In genomic region chr18:51908598-51908944, GRCh38 we compare ENCODE assay signal across 2 cellular contexts.
TF ChIP-seq lines count a peak whose summit lies in the region.

No MANE protein-coding gene starts in this region.

TF ChIP-seq in GM23338, 12 proteins besides CTCF, POLR2A, EP300 and RAD21 (continued from another document):
- TF ChIP-seq, protein P1, sequence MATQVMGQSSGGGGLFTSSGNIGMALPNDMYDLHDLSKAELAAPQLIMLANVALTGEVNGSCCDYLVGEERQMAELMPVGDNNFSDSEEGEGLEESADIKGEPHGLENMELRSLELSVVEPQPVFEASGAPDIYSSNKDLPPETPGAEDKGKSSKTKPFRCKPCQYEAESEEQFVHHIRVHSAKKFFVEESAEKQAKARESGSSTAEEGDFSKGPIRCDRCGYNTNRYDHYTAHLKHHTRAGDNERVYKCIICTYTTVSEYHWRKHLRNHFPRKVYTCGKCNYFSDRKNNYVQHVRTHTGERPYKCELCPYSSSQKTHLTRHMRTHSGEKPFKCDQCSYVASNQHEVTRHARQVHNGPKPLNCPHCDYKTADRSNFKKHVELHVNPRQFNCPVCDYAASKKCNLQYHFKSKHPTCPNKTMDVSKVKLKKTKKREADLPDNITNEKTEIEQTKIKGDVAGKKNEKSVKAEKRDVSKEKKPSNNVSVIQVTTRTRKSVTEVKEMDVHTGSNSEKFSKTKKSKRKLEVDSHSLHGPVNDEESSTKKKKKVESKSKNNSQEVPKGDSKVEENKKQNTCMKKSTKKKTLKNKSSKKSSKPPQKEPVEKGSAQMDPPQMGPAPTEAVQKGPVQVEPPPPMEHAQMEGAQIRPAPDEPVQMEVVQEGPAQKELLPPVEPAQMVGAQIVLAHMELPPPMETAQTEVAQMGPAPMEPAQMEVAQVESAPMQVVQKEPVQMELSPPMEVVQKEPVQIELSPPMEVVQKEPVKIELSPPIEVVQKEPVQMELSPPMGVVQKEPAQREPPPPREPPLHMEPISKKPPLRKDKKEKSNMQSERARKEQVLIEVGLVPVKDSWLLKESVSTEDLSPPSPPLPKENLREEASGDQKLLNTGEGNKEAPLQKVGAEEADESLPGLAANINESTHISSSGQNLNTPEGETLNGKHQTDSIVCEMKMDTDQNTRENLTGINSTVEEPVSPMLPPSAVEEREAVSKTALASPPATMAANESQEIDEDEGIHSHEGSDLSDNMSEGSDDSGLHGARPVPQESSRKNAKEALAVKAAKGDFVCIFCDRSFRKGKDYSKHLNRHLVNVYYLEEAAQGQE (IDR thresholded peaks at IDR 0.05; ENCODE audit: unreplicated experiment), result no peak
- TF ChIP-seq, protein P2, sequence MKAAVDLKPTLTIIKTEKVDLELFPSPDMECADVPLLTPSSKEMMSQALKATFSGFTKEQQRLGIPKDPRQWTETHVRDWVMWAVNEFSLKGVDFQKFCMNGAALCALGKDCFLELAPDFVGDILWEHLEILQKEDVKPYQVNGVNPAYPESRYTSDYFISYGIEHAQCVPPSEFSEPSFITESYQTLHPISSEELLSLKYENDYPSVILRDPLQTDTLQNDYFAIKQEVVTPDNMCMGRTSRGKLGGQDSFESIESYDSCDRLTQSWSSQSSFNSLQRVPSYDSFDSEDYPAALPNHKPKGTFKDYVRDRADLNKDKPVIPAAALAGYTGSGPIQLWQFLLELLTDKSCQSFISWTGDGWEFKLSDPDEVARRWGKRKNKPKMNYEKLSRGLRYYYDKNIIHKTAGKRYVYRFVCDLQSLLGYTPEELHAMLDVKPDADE (IDR thresholded peaks at IDR 0.05), result no peak
- TF ChIP-seq ZNF462 (CRISPR knock-in tag; IDR thresholded peaks at IDR 0.05) (no peak), ZNF114 (CRISPR knock-in tag; IDR thresholded peaks at IDR 0.05) (no peak), EZH2 (IDR thresholded peaks at IDR 0.05; ENCODE audit: low read depth, unreplicated experiment) (no peak), JUNB (IDR thresholded peaks at IDR 0.05; ENCODE audit: unreplicated experiment) (no peak), CREB1 (CRISPR knock-in tag; IDR thresholded peaks at IDR 0.05; ENCODE audit: low read depth) (no peak)

TF ChIP-seq in WTC11, 78 proteins besides CTCF, POLR2A, EP300 and RAD21 (continued from another document):
- TF ChIP-seq SMAD4 (CRISPR knock-in tag; IDR thresholded peaks at IDR 0.05), result no peak
- TF ChIP-seq ZNF219 (CRISPR knock-in tag; IDR thresholded peaks at IDR 0.05; ENCODE audit: borderline replicate concordance), result no peak
- no peak for TF ChIP-seq NFE2L1 (CRISPR knock-in tag; IDR thresholded peaks at IDR 0.05)
- no peak for TF ChIP-seq AFF4 (CRISPR knock-in tag; IDR thresholded peaks at IDR 0.05; ENCODE audit: borderline replicate concordance)
- TF ChIP-seq ZNF396 (CRISPR knock-in tag; IDR thresholded peaks at IDR 0.05; ENCODE audit: borderline replicate concordance), result no peak
